1 cellular context compared by ENCODE assay signal in genomic region chr15:69804786-69805185, GRCh38.
TF ChIP-seq lines count a peak whose summit lies in the region.

No MANE protein-coding gene starts in this region.

TF ChIP-seq in HepG2, 621 proteins besides CTCF, POLR2A, EP300 and RAD21 (continued from another document):
- TF ChIP-seq HHEX (CRISPR knock-in tag; IDR thresholded peaks at IDR 0.05) (no peak), EED (CRISPR knock-in tag; IDR thresholded peaks at IDR 0.05) (no peak), KDM3A (CRISPR knock-in tag; IDR thresholded peaks at IDR 0.05; ENCODE audit: low read depth) (no peak), KIAA2018 (CRISPR knock-in tag; IDR thresholded peaks at IDR 0.05; ENCODE audit: borderline replicate concordance) (no peak), ZBTB8A (CRISPR knock-in tag; IDR thresholded peaks at IDR 0.05; ENCODE audit: borderline replicate concordance, low read depth) (no peak), KDM5A (IDR thresholded peaks at IDR 0.05; ENCODE audit: borderline replicate concordance, low read length) (no peak), IRX3 (CRISPR knock-in tag; IDR thresholded peaks at IDR 0.05; ENCODE audit: borderline replicate concordance, low read depth) (no peak), CBX5 (CRISPR knock-in tag; IDR thresholded peaks at IDR 0.05; ENCODE audit: borderline replicate concordance) (no peak), REL (CRISPR knock-in tag; conservative IDR thresholded peaks at IDR 0.05) (no peak), ZBTB37 (CRISPR knock-in tag; IDR thresholded peaks at IDR 0.05) (no peak), ZNF607 (CRISPR knock-in tag; IDR thresholded peaks at IDR 0.05; ENCODE audit: borderline replicate concordance) (no peak), ZNF704 (CRISPR knock-in tag; IDR thresholded peaks at IDR 0.05; ENCODE audit: borderline replicate concordance) (no peak), CAMTA2 (CRISPR knock-in tag; IDR thresholded peaks at IDR 0.05; ENCODE audit: borderline replicate concordance) (no peak)
